Comparison of ENCODE assay signal across 8 cellular contexts in genomic region chr14:75277000-75277795, GRCh38. TPM values are rescaled to one million over a fixed set of nuclear protein-coding genes. Genes with fewer than 3 reads are reported as not detected.
DNase-seq lines count a peak whose midpoint lies in the region; ATAC-seq, FAIRE-seq and TF ChIP-seq lines count a peak whose summit lies in the region.

No MANE protein-coding gene starts in this region.

- no peaks in the 10 kb centered on the region for H3F3A ChIP-seq in OCI-LY1 (ENCODE audit: insufficient read depth, low read length)

- no peaks in the 10 kb centered on the region for H3K36me3 ChIP-seq in OCI-LY1 (ENCODE audit: insufficient read depth, low read length)
- peaks cover 20 to 31% of the 10 kb centered on the region in 2 donors for H3K36me3 ChIP-seq in muscle layer of duodenum (ENCODE audit: control insufficient read depth in 1 of 2, insufficient read depth in 2 of 2, low read length in 2 of 2)
- peaks cover 0 to 28% (median 7%) of the 10 kb centered on the region in 3 donors for H3K36me3 ChIP-seq in tibial nerve

- H3K9ac ChIP-seq in OCI-LY1 (ENCODE audit: low read length) = no peak overlapping the region

- H3K27ac ChIP-seq in OCI-LY1 (ENCODE audit: low read depth, low read length, poor library complexity, severe bottlenecking) (no peak overlapping the region), muscle layer of duodenum (ENCODE audit: low read length) (peak overlapping the region; percentile 99), tibial nerve (peak overlapping the region; percentile 96 to 100 (median 98))

- H3K4me3 ChIP-seq in OCI-LY1 (ENCODE audit: low read depth, low read length, poor library complexity, severe bottlenecking) (peak overlapping the region; percentile 61), muscle layer of duodenum (ENCODE audit: low read depth in 1 of 2, low read length in 2 of 2) (peak overlapping the region; percentile 78 to 88), tibial nerve (peak overlapping the region; percentile 71 to 97 (median 85))

- peak overlapping the region; percentile 94 for H3K4me2 ChIP-seq in OCI-LY1 (ENCODE audit: low read length)

- H3K27me3 ChIP-seq in OCI-LY1 (ENCODE audit: insufficient read depth, low read length) = peaks cover 23% of the 10 kb centered on the region
- no peaks in the 10 kb centered on the region for H3K27me3 ChIP-seq in muscle layer of duodenum (ENCODE audit: low read depth, low read length)
- H3K27me3 ChIP-seq in tibial nerve = no peaks in the 10 kb centered on the region

- TF ChIP-seq CTCF in OCI-LY1 (IDR thresholded peaks at IDR 0.05; ENCODE audit: low read length) (no peak), tibial nerve (IDR thresholded peaks at IDR 0.05) (peak in 2 of 5 experiments; percentile 60 to 64)

- peak; percentile 75 to 96 for TF ChIP-seq EP300 in tibial nerve (IDR thresholded peaks at IDR 0.05)

- H3K9me2 ChIP-seq in OCI-LY1 (ENCODE audit: low read depth, low read length) = no peaks in the 10 kb centered on the region

- no peaks in the 10 kb centered on the region for H3K79me2 ChIP-seq in OCI-LY1 (ENCODE audit: insufficient read depth, low read length)

- peak; percentile 91 to 92 for TF ChIP-seq POLR2A in tibial nerve (IDR thresholded peaks at IDR 0.05)

- peaks cover 21% of the 10 kb centered on the region for H3K4me1 ChIP-seq in OCI-LY1 (ENCODE audit: insufficient read depth, low read length, severe bottlenecking)
- H3K4me1 ChIP-seq in muscle layer of duodenum (ENCODE audit: control insufficient read depth in 1 of 2, insufficient read depth in 2 of 2, low read length in 2 of 2) = peaks cover 6 to 26% of the 10 kb centered on the region in 2 donors
- H3K4me1 ChIP-seq in tibial nerve = peaks cover 0 to 67% (median 50%) of the 10 kb centered on the region in 4 donors

- no peaks in the 10 kb centered on the region for H4K20me1 ChIP-seq in OCI-LY1 (ENCODE audit: insufficient read depth, low read length)

- no peak overlapping the region for H2AFZ ChIP-seq in OCI-LY1 (ENCODE audit: low read length)

- FAIRE-seq in HTR-8/SVneo (lab: Jason Lieb, UNC) = no peak

- ATAC-seq in HG03280 (IDR thresholded peaks at IDR 0.05; ENCODE audit: unreplicated experiment) = no peak

- peak; percentile 18 for DNase-seq in DMS 273 treated with DMSO at 0.1 percent for 48 hours (lab: John Stamatoyannopoulos, UW)
- peak; percentile 93 for DNase-seq in HTR-8/SVneo (ENCODE audit: insufficient read length, low spot score)
- peak; percentile 43 for DNase-seq in activated effector memory CD4-positive, alpha-beta T cell treated with Interleukin-2 at 50 U/mL for 16 hours
- peak; percentile 80 for DNase-seq in fibroblast of peridontal ligament (ENCODE audit: extremely low read depth)
- peak; percentile 85 to 88 for DNase-seq in tibial nerve (ENCODE audit: low spot score in 2 of 2)

- H3K9me3 ChIP-seq in OCI-LY1 (ENCODE audit: low read length) = no peaks in the 10 kb centered on the region
- no peaks in the 10 kb centered on the region for H3K9me3 ChIP-seq in muscle layer of duodenum (ENCODE audit: control insufficient read depth in 1 of 2, low read length in 2 of 2)
- no peaks in the 10 kb centered on the region for H3K9me3 ChIP-seq in tibial nerve

- WGBS in tibial nerve, 2 donors = 0% methylated on average over 43 to 55 of the region's 81 CpGs

RNA-seq across cellular contexts. Expression of gene FOS, which starts 1.4 kb away (rescaled TPM):
- total RNA-seq in tibial nerve = 1,000 to 10,000 TPM in 1 of 4 donors, 100 to 1,000 TPM in 3; 373 to 1,352 (median 619) TPM

Comparison
In these comparisons a context has a peak if more than half of its experiments do, and no peak if none do; other contexts are left out.
1. DNase-seq: peak in every context shown above with its lines; median percentile 93 in HTR-8/SVneo; 86 in tibial nerve; 80 in fibroblast of peridontal ligament; 43 in activated effector memory CD4-positive, alpha-beta T cell treated with Interleukin-2 at 50 U/mL for 16 hours; 18 in DMS 273 treated with DMSO at 0.1 percent for 48 hours.